In genomic region chr1:225527575-225527974, GRCh38 we compare ENCODE assay signal across 20 cellular contexts.
"Had no signal": no experiment of that assay in that cellular context is flagged by ENCODE, and none has a peak within 500 bp of the region (broad histone marks: within the 10 kb centered on the region; RNA-seq: fewer than 3 reads in every experiment).

No MANE protein-coding gene starts in this region.

- H3K27ac ChIP-seq: KMS-11, RWPE1 had no signal

- ATAC-seq: Panc1, PC-3 had no signal

- DNase-seq: Kasumi-1; MM.1S; NCI-H1092 treated with DMSO at 0.1 percent for 48 hours; NCI-H1436; NCI-H187; NCI-H2029; NCI-H2081 treated with DMSO at 0.1 percent for 48 hours; NCI-H2171 treated with DMSO at 0.1 percent for 48 hours; NCI-H2227 treated with DMSO at 0.1 percent for 48 hours; NCI-H524; NCI-H69; NCI-H774; NK-92 treated with Interleukin-12 subunit alpha and Interleukin-12 subunit beta, amount 100 ng/mL, for 24 hours; PC-3; SHP77; SK-N-SH; SW 1271 had no signal

- H3K9ac ChIP-seq: KMS-11, SK-N-SH had no signal

- H3K9me3 ChIP-seq: SK-N-SH had no signal
